ENCODE assay signal across 1 cellular context in genomic region chr16:56332464-56333079, GRCh38.
A peak's percentile ranks its signal among the peaks of the same experiment; 100 is the strongest.
TF ChIP-seq lines count a peak whose summit lies in the region.

No MANE protein-coding gene starts in this region.

TF ChIP-seq in HepG2, 621 proteins besides CTCF, POLR2A, EP300 and RAD21 (continued from another document and continues in another):
- TF ChIP-seq SRY (CRISPR knock-in tag; IDR thresholded peaks at IDR 0.05) (peak; percentile 58; the same call in 1 of the 2 replicates), SNRNP70 (IDR thresholded peaks at IDR 0.05; ENCODE audit: low read depth, low read length) (no peak), ZNF451 (CRISPR knock-in tag; IDR thresholded peaks at IDR 0.05) (no peak), ASH2L (IDR thresholded peaks at IDR 0.05; ENCODE audit: insufficient read length, low read depth, low read length) (no peak), CCAR2 (optimal IDR thresholded peaks at IDR 0.05; ENCODE audit: low read depth, low read length) (no peak), ETV5 (CRISPR knock-in tag; IDR thresholded peaks at IDR 0.05; ENCODE audit: borderline replicate concordance) (no peak), CEBPB (IDR thresholded peaks at IDR 0.05; ENCODE audit: borderline replicate concordance, low read depth, low read length) (no peak), CEBPG (CRISPR knock-in tag; IDR thresholded peaks at IDR 0.05) (peak; percentile 10; the same call in 1 of the 2 replicates), SOX6 (IDR thresholded peaks at IDR 0.05) (no peak), SOX6 (CRISPR knock-in tag; IDR thresholded peaks at IDR 0.05) (peak; percentile 31; the same call in 1 of the 2 replicates), CHD4 (IDR thresholded peaks at IDR 0.05; ENCODE audit: borderline replicate concordance, low read length) (no peak), SSRP1 (CRISPR knock-in tag; IDR thresholded peaks at IDR 0.05) (0 out of 2 replicates have a peak, but pooled peaks have one; percentile 61), MBNL3 (CRISPR knock-in tag; conservative IDR thresholded peaks at IDR 0.05) (no peak), RORA (CRISPR knock-in tag; IDR thresholded peaks at IDR 0.05) (no peak), ERF (CRISPR knock-in tag; IDR thresholded peaks at IDR 0.05) (peak; percentile 49; the same call in 1 of the 2 replicates), ZNF335 (CRISPR knock-in tag; IDR thresholded peaks at IDR 0.05) (no peak), ZSCAN21 (CRISPR knock-in tag; IDR thresholded peaks at IDR 0.05; ENCODE audit: borderline replicate concordance) (no peak; the same call in 1 of the 2 replicates), ZNF609 (CRISPR knock-in tag; IDR thresholded peaks at IDR 0.05; ENCODE audit: borderline replicate concordance) (0 out of 2 replicates have a peak, but pooled peaks have one; percentile 38), SALL2 (CRISPR knock-in tag; IDR thresholded peaks at IDR 0.05) (0 out of 2 replicates have a peak, but pooled peaks have one; percentile 28), ZNF234 (CRISPR knock-in tag; conservative IDR thresholded peaks at IDR 0.05) (no peak), BCL6 (CRISPR knock-in tag; IDR thresholded peaks at IDR 0.05) (no peak), MAFK (conservative IDR thresholded peaks at IDR 0.05 in 1 of 2, IDR thresholded peaks at IDR 0.05 in 1 of 2; ENCODE audit: low read length in 2 of 2) (no peak), ZNF343 (CRISPR knock-in tag; IDR thresholded peaks at IDR 0.05) (no peak), CREB3 (CRISPR knock-in tag; IDR thresholded peaks at IDR 0.05) (no peak), ZNF326 (CRISPR knock-in tag; IDR thresholded peaks at IDR 0.05; ENCODE audit: borderline replicate concordance) (no peak), NFE2L1 (CRISPR knock-in tag; IDR thresholded peaks at IDR 0.05; ENCODE audit: borderline replicate concordance) (no peak), CERS6 (CRISPR knock-in tag; IDR thresholded peaks at IDR 0.05) (no peak), TAF15 (IDR thresholded peaks at IDR 0.05; ENCODE audit: low read depth, low read length, poor library complexity, severe bottlenecking) (no peak), HNF1B (CRISPR knock-in tag; IDR thresholded peaks at IDR 0.05) (peak; percentile 60; the same call in 1 of the 2 replicates), MLLT10 (CRISPR knock-in tag; IDR thresholded peaks at IDR 0.05) (no peak), ZNF253 (CRISPR knock-in tag; IDR thresholded peaks at IDR 0.05; ENCODE audit: borderline replicate concordance) (no peak), ZFYVE20 (CRISPR knock-in tag; IDR thresholded peaks at IDR 0.05; ENCODE audit: borderline replicate concordance, low read depth) (no peak), ZNF333 (CRISPR knock-in tag; IDR thresholded peaks at IDR 0.05; ENCODE audit: borderline replicate concordance) (no peak), JARID2 (CRISPR knock-in tag; IDR thresholded peaks at IDR 0.05; ENCODE audit: insufficient replicate concordance) (no peak), THYN1 (CRISPR knock-in tag; IDR thresholded peaks at IDR 0.05; ENCODE audit: borderline replicate concordance, low read depth) (no peak), ZNF879 (CRISPR knock-in tag; IDR thresholded peaks at IDR 0.05) (no peak), ZNF639 (CRISPR knock-in tag; conservative IDR thresholded peaks at IDR 0.05) (no peak), ZNF720 (CRISPR knock-in tag; IDR thresholded peaks at IDR 0.05) (no peak), GPN1 (CRISPR knock-in tag; IDR thresholded peaks at IDR 0.05; ENCODE audit: borderline replicate concordance) (no peak)
- TF ChIP-seq, protein P1, sequence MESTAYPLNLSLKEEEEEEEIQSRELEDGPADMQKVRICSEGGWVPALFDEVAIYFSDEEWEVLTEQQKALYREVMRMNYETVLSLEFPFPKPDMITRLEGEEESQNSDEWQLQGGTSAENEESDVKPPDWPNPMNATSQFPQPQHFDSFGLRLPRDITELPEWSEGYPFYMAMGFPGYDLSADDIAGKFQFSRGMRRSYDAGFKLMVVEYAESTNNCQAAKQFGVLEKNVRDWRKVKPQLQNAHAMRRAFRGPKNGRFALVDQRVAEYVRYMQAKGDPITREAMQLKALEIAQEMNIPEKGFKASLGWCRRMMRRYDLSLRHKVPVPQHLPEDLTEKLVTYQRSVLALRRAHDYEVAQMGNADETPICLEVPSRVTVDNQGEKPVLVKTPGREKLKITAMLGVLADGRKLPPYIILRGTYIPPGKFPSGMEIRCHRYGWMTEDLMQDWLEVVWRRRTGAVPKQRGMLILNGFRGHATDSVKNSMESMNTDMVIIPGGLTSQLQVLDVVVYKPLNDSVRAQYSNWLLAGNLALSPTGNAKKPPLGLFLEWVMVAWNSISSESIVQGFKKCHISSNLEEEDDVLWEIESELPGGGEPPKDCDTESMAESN (CRISPR knock-in tag; conservative IDR thresholded peaks at IDR 0.05), result no peak
- TF ChIP-seq, protein P2, sequence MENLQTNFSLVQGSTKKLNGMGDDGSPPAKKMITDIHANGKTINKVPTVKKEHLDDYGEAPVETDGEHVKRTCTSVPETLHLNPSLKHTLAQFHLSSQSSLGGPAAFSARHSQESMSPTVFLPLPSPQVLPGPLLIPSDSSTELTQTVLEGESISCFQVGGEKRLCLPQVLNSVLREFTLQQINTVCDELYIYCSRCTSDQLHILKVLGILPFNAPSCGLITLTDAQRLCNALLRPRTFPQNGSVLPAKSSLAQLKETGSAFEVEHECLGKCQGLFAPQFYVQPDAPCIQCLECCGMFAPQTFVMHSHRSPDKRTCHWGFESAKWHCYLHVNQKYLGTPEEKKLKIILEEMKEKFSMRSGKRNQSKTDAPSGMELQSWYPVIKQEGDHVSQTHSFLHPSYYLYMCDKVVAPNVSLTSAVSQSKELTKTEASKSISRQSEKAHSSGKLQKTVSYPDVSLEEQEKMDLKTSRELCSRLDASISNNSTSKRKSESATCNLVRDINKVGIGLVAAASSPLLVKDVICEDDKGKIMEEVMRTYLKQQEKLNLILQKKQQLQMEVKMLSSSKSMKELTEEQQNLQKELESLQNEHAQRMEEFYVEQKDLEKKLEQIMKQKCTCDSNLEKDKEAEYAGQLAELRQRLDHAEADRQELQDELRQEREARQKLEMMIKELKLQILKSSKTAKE (CRISPR knock-in tag; IDR thresholded peaks at IDR 0.05; ENCODE audit: borderline replicate concordance), result no peak; the same call in 1 of the 2 replicates
- TF ChIP-seq, protein P3, sequence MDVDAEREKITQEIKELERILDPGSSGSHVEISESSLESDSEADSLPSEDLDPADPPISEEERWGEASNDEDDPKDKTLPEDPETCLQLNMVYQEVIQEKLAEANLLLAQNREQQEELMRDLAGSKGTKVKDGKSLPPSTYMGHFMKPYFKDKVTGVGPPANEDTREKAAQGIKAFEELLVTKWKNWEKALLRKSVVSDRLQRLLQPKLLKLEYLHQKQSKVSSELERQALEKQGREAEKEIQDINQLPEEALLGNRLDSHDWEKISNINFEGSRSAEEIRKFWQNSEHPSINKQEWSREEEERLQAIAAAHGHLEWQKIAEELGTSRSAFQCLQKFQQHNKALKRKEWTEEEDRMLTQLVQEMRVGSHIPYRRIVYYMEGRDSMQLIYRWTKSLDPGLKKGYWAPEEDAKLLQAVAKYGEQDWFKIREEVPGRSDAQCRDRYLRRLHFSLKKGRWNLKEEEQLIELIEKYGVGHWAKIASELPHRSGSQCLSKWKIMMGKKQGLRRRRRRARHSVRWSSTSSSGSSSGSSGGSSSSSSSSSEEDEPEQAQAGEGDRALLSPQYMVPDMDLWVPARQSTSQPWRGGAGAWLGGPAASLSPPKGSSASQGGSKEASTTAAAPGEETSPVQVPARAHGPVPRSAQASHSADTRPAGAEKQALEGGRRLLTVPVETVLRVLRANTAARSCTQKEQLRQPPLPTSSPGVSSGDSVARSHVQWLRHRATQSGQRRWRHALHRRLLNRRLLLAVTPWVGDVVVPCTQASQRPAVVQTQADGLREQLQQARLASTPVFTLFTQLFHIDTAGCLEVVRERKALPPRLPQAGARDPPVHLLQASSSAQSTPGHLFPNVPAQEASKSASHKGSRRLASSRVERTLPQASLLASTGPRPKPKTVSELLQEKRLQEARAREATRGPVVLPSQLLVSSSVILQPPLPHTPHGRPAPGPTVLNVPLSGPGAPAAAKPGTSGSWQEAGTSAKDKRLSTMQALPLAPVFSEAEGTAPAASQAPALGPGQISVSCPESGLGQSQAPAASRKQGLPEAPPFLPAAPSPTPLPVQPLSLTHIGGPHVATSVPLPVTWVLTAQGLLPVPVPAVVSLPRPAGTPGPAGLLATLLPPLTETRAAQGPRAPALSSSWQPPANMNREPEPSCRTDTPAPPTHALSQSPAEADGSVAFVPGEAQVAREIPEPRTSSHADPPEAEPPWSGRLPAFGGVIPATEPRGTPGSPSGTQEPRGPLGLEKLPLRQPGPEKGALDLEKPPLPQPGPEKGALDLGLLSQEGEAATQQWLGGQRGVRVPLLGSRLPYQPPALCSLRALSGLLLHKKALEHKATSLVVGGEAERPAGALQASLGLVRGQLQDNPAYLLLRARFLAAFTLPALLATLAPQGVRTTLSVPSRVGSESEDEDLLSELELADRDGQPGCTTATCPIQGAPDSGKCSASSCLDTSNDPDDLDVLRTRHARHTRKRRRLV (CRISPR knock-in tag; IDR thresholded peaks at IDR 0.05), result no peak
- TF ChIP-seq, protein P4, sequence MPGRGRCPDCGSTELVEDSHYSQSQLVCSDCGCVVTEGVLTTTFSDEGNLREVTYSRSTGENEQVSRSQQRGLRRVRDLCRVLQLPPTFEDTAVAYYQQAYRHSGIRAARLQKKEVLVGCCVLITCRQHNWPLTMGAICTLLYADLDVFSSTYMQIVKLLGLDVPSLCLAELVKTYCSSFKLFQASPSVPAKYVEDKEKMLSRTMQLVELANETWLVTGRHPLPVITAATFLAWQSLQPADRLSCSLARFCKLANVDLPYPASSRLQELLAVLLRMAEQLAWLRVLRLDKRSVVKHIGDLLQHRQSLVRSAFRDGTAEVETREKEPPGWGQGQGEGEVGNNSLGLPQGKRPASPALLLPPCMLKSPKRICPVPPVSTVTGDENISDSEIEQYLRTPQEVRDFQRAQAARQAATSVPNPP (CRISPR knock-in tag; IDR thresholded peaks at IDR 0.05), result no peak
